Comparison of ENCODE assay signal across 34 cellular contexts in genomic region chr2:106833248-106833647, GRCh38. TPM values are rescaled to one million over a fixed set of nuclear protein-coding genes. Genes with fewer than 3 reads are reported as not detected.
"Had no signal": no experiment of that assay in that cellular context is flagged by ENCODE, and none has a peak within 500 bp of the region (broad histone marks: within the 10 kb centered on the region; RNA-seq: fewer than 3 reads in every experiment).

No MANE protein-coding gene starts in this region.

- H3K27ac ChIP-seq: cardiac muscle cell, SJCRH30, SK-N-MC, WERI-Rb-1 had no signal

- H3K36me3 ChIP-seq: cardiac muscle cell, SJCRH30, WERI-Rb-1 had no signal

- H3K27me3 ChIP-seq: cardiac muscle cell, SJCRH30 had no signal

- H3K4me3 ChIP-seq: cardiac muscle cell, SJCRH30, SK-N-MC had no signal

- ATAC-seq: activated CD8-positive, alpha-beta memory T cell treated with anti-CD3 and anti-CD28 coated beads, Interleukin-2, amount 10 ng/mL, durations not matched to agents 7 days and 5 days; activated naive CD8-positive, alpha-beta T cell treated with anti-CD3 and anti-CD28 coated beads, Interleukin-2, amount 50 U/mL, for 24 hours; Panc1 had no signal

- H3K4me1 ChIP-seq: SJCRH30 had no signal

- H3K9me3 ChIP-seq: SJCRH30 had no signal

- DNase-seq: activated CD4-positive, alpha-beta memory T cell treated with anti-CD3 and anti-CD28 coated beads, Interleukin-2, amount 10 ng/mL, durations not matched to agents 7 days and 5 days; activated CD4-positive, alpha-beta T cell treated with anti-CD3 and anti-CD28 coated beads for 1 hour; activated CD4-positive, alpha-beta T cell treated with anti-CD3 and anti-CD28 coated beads for 48 hours; activated CD4-positive, CD25-positive, alpha-beta regulatory T cell; activated CD8-positive, alpha-beta memory T cell treated with anti-CD3 and anti-CD28 coated beads for 24 hours; activated CD8-positive, alpha-beta memory T cell treated with anti-CD3 and anti-CD28 coated beads, Interleukin-2, amount 10 ng/mL, durations not matched to agents 7 days and 5 days; activated CD8-positive, alpha-beta memory T cell treated with anti-CD3 and anti-CD28 coated beads, Interleukin-2, amount 50 U/mL, for 48 hours; activated effector memory CD4-positive, alpha-beta T cell treated with Interleukin-2 at 50 U/mL for 16 hours; activated naive CD4-positive, alpha-beta T cell treated with anti-CD3 and anti-CD28 coated beads, Interleukin-2, amount 10 ng/mL, durations not matched to agents 7 days and 5 days; activated naive CD8-positive, alpha-beta T cell treated with anti-CD3 and anti-CD28 coated beads, Interleukin-2, amount 50 U/mL, for 24 hours; activated T-cell treated with anti-CD3 and anti-CD28 coated beads, Interleukin-2, amount 50 U/mL, for 48 hours; amniotic stem cell; aorta; Kasumi-1; KBM-7; MM.1S; MV-4-11; NCI-H1092 treated with DMSO at 0.1 percent for 48 hours; NCI-H1436; NCI-H1694 treated with DMSO at 0.1 percent for 48 hours; NCI-H2029; NCI-H2227 treated with DMSO at 0.1 percent for 48 hours; NCI-H446; NCI-H510A treated with DMSO at 0.1 percent for 48 hours; NCI-H748 treated with DMSO at 0.1 percent for 48 hours; SHP77; SJCRH30; T1000; WERI-Rb-1 had no signal

RNA-seq across cellular contexts. Expression of gene ST6GAL2, which starts 52.7 kb away (rescaled TPM):
- total RNA-seq: activated CD4-positive, alpha-beta memory T cell treated with anti-CD3 and anti-CD28 coated beads, Interleukin-2, amount 10 ng/mL, durations not matched to agents 7 days and 5 days; activated CD8-positive, alpha-beta memory T cell treated with anti-CD3 and anti-CD28 coated beads, Interleukin-2, amount 10 ng/mL, durations not matched to agents 7 days and 5 days; T-helper 1 cell treated with Interleukin-12 subunit alpha and Interleukin-12 subunit beta and Interleukin-4 antibody, amounts not matched to agents 30 ng/mL and 1 ng/mL, for 36 hours; T-helper 2 cell treated with Interferon-gamma antibody and Interleukin-4, amounts not matched to agents 100 ng/mL and 5 ng/mL, for 36 hours had no signal
